19 cellular contexts compared by ENCODE assay signal in genomic region chr22:27296091-27296675, GRCh38.
"Had no signal": no experiment of that assay in that cellular context is flagged by ENCODE, and none has a peak within 500 bp of the region (broad histone marks: within the 10 kb centered on the region; RNA-seq: fewer than 3 reads in every experiment).

No MANE protein-coding gene starts in this region.

- H3K4me2 ChIP-seq: KMS-11 had no signal

- H3K9me3 Mint-ChIP-seq: activated CD8-positive, alpha-beta T cell treated with anti-CD3 and anti-CD28 coated beads for 36 hours; activated naive CD4-positive, alpha-beta T cell treated with anti-CD3 and anti-CD28 coated beads, Interleukin-2, amount 10 ng/mL, durations not matched to agents 7 days and 5 days; activated naive CD8-positive, alpha-beta T cell treated with anti-CD3 and anti-CD28 coated beads for 36 hours; activated T-cell treated with anti-CD3 and anti-CD28 coated beads, Interleukin-2, amount 50 U/mL, for 72 hours; activated T-helper 2 cell treated with anti-CD3 and anti-CD28 coated beads, Interferon-gamma antibody, Interleukin-2, Interleukin-4, amounts not matched to agents 10 μg/mL and 5 μg/mL and 100 μg/mL, durations not matched to agents 14 hours and 24 hours and 36 hours had no signal

- H3K36me3 Mint-ChIP-seq: activated naive CD4-positive, alpha-beta T cell treated with anti-CD3 and anti-CD28 coated beads, Interleukin-2, amount 10 ng/mL, durations not matched to agents 7 days and 5 days; activated naive CD8-positive, alpha-beta T cell treated with anti-CD3 and anti-CD28 coated beads for 36 hours had no signal

- H3K9ac ChIP-seq: KMS-11 had no signal

- H3K4me3 Mint-ChIP-seq: activated CD8-positive, alpha-beta T cell treated with anti-CD3 and anti-CD28 coated beads for 36 hours; activated naive CD4-positive, alpha-beta T cell treated with anti-CD3 and anti-CD28 coated beads, Interleukin-2, amount 10 ng/mL, durations not matched to agents 7 days and 5 days; activated naive CD8-positive, alpha-beta T cell treated with anti-CD3 and anti-CD28 coated beads for 36 hours; activated T-cell treated with anti-CD3 and anti-CD28 coated beads, Interleukin-2, amount 50 U/mL, for 72 hours had no signal

- H3K4me1 Mint-ChIP-seq: activated naive CD4-positive, alpha-beta T cell treated with anti-CD3 and anti-CD28 coated beads, Interleukin-2, amount 10 ng/mL, durations not matched to agents 7 days and 5 days; activated naive CD8-positive, alpha-beta T cell treated with anti-CD3 and anti-CD28 coated beads for 36 hours had no signal

- ATAC-seq: activated CD8-positive, alpha-beta T cell treated with anti-CD3 and anti-CD28 coated beads for 36 hours; activated T-cell treated with anti-CD3 and anti-CD28 coated beads, Interleukin-2, amount 50 U/mL, for 72 hours had no signal

- H3K27ac Mint-ChIP-seq: activated CD8-positive, alpha-beta T cell treated with anti-CD3 and anti-CD28 coated beads for 36 hours; activated naive CD4-positive, alpha-beta T cell treated with anti-CD3 and anti-CD28 coated beads, Interleukin-2, amount 10 ng/mL, durations not matched to agents 7 days and 5 days; activated naive CD8-positive, alpha-beta T cell treated with anti-CD3 and anti-CD28 coated beads for 36 hours; activated T-cell treated with anti-CD3 and anti-CD28 coated beads, Interleukin-2, amount 50 U/mL, for 72 hours; activated T-helper 2 cell treated with anti-CD3 and anti-CD28 coated beads, Interferon-gamma antibody, Interleukin-2, Interleukin-4, amounts not matched to agents 10 μg/mL and 5 μg/mL and 100 μg/mL, durations not matched to agents 14 hours and 24 hours and 36 hours had no signal

- DNase-seq: activated CD4-positive, alpha-beta T cell treated with anti-CD3 and anti-CD28 coated beads, Interleukin-2, amount 50 U/mL, for 1 hour; activated CD4-positive, CD25-positive, alpha-beta regulatory T cell; activated CD8-positive, alpha-beta memory T cell treated with anti-CD3 and anti-CD28 coated beads, Interleukin-2, amount 50 U/mL, for 4 hours; activated CD8-positive, alpha-beta T cell treated with anti-CD3 and anti-CD28 coated beads for 36 hours; activated gamma-delta T cell treated with Interleukin-2 at 50 U/mL for 16 hours; activated naive CD4-positive, alpha-beta T cell treated with anti-CD3 and anti-CD28 coated beads, Interleukin-2, amount 10 ng/mL, durations not matched to agents 7 days and 5 days; activated naive CD8-positive, alpha-beta T cell treated with anti-CD3 and anti-CD28 coated beads for 36 hours; activated T-cell treated with anti-CD3 and anti-CD28 coated beads, Interleukin-2, amount 50 U/mL, for 72 hours; NCI-H1092; NCI-H1417; NCI-H1930; NCI-H446; NCI-H526; NCI-H774; SIG-M5; T-helper 1 cell had no signal

- H3K27ac ChIP-seq: KMS-11, VCaP had no signal
